Comparison of ENCODE assay signal across 8 cellular contexts in the genomic region with DNA sequence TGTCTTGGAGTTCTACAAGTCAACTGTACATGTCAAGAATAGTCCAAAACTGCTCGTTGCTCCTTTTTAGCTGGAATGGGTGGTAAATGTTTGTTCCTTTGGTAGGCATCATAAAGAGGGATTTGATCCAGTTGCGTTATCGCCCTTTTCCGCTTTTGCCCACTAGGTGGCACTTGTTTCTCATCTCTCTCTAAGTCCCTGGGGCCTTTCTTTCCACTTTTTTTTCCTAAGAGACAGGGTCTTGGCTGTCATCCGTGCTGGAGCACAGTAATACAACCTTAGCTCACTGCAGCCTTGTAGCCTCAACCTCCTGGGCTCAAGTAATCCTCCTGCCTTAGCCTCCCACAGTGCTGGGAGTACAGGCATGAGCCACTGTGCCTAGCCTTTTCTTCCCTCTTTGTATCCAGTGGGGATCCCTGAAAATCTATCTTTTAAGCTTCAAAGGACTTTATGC. TPM values are rescaled to one million over a fixed set of nuclear protein-coding genes. Genes with fewer than 3 reads are reported as not detected.
DNase-seq lines count a peak whose midpoint lies in the region; ATAC-seq and TF ChIP-seq lines count a peak whose summit lies in the region.

No MANE protein-coding gene starts in this region.

- no peak overlapping the region for H3K4ac ChIP-seq in mesenchymal stem cell (ENCODE audit: low read depth in 1 of 2, low read length in 2 of 2)

- DNase-seq in HK-2 (ENCODE audit: unreplicated experiment) (peak; percentile 60), NCI-H748 (lab: John Stamatoyannopoulos, UW; ENCODE audit: unreplicated experiment) (peak; percentile 86), mesenchymal stem cell (peak; percentile 88)
- DNase-seq in activated CD4-positive, alpha-beta T cell treated with anti-CD3 and anti-CD28 coated beads, Interleukin-2, amount 50 U/mL, for 4 hours, result peak; percentile 45 to 55
- DNase-seq in effector memory CD4-positive, alpha-beta T cell, result peak in 2 of 3 donors; percentile 8 to 36
- peak; percentile 34 to 74 for DNase-seq in stimulated activated effector memory CD8-positive, alpha-beta T cell treated with anti-CD3 and anti-CD28 coated beads, Interleukin-12 subunit alpha, Interleukin-12 subunit beta, amount 100 ng/mL, for 72 hours (ENCODE audit: low spot score in 2 of 2)

- H3K4me2 ChIP-seq in mesenchymal stem cell (ENCODE audit: low read length, poor library complexity, severe bottlenecking), result no peak overlapping the region

- no peak overlapping the region for H2BK5ac ChIP-seq in mesenchymal stem cell (ENCODE audit: low read depth, low read length, poor library complexity, severe bottlenecking)

- peak overlapping the region; percentile 4 for H3K9ac ChIP-seq in mesenchymal stem cell (ENCODE audit: low read length)

- H3K36me3 Mint-ChIP-seq in stimulated activated effector memory CD8-positive, alpha-beta T cell treated with anti-CD3 and anti-CD28 coated beads, Interleukin-12 subunit alpha, Interleukin-12 subunit beta, amount 100 ng/mL, for 72 hours, result peaks cover 95% of the 10 kb centered on the region

- no peaks in the 10 kb centered on the region for H3K4me1 ChIP-seq in effector memory CD4-positive, alpha-beta T cell (ENCODE audit: control insufficient read depth, insufficient read depth, low read length, poor library complexity, severe bottlenecking)
- H3K4me1 ChIP-seq in mesenchymal stem cell (ENCODE audit: control insufficient read depth, insufficient read depth, low read depth, low read length), result peaks cover 2% of the 10 kb centered on the region

- no peak overlapping the region for H2AFZ ChIP-seq in mesenchymal stem cell (ENCODE audit: low read depth, low read length)

- H3K9me3 ChIP-seq in effector memory CD4-positive, alpha-beta T cell (ENCODE audit: control insufficient read depth, low read length), result no peaks in the 10 kb centered on the region
- no peaks in the 10 kb centered on the region for H3K9me3 ChIP-seq in mesenchymal stem cell (ENCODE audit: control insufficient read depth, low read length)

- ATAC-seq in stimulated activated effector memory CD8-positive, alpha-beta T cell treated with anti-CD3 and anti-CD28 coated beads, Interleukin-12 subunit alpha, Interleukin-12 subunit beta, amount 100 ng/mL, for 72 hours, result no peak
- no peak for ATAC-seq in GM21381 (IDR thresholded peaks at IDR 0.05; ENCODE audit: unreplicated experiment)

- H3K27ac ChIP-seq in C4-2B (no peak overlapping the region), mesenchymal stem cell (ENCODE audit: low read length, poor library complexity, severe bottlenecking) (no peak overlapping the region)
- no peak overlapping the region for H3K27ac ChIP-seq in effector memory CD4-positive, alpha-beta T cell (ENCODE audit: insufficient read depth, low read length, poor library complexity, severe bottlenecking)

- no peak overlapping the region for H2BK120ac ChIP-seq in mesenchymal stem cell (ENCODE audit: low read depth, low read length)

- peaks cover 9% of the 10 kb centered on the region for H3K79me1 ChIP-seq in mesenchymal stem cell (replicated peaks; ENCODE audit: low read length, poor library complexity, severe bottlenecking)

- H3K27ac Mint-ChIP-seq in stimulated activated effector memory CD8-positive, alpha-beta T cell treated with anti-CD3 and anti-CD28 coated beads, Interleukin-12 subunit alpha, Interleukin-12 subunit beta, amount 100 ng/mL, for 72 hours, result no peak overlapping the region

- no peaks in the 10 kb centered on the region for H3K9me3 Mint-ChIP-seq in stimulated activated effector memory CD8-positive, alpha-beta T cell treated with anti-CD3 and anti-CD28 coated beads, Interleukin-12 subunit alpha, Interleukin-12 subunit beta, amount 100 ng/mL, for 72 hours

- no peaks in the 10 kb centered on the region for H3K27me3 ChIP-seq in effector memory CD4-positive, alpha-beta T cell (replicated peaks; ENCODE audit: control insufficient read depth, insufficient read depth, low read length, poor library complexity, severe bottlenecking)
- no peaks in the 10 kb centered on the region for H3K27me3 ChIP-seq in mesenchymal stem cell (ENCODE audit: control insufficient read depth in 1 of 2, insufficient read depth in 1 of 2, low read length in 2 of 2)

- WGBS in mesenchymal stem cell, result 2% methylated on average over 5 of the region's 5 CpGs

- peak; percentile 95 for TF ChIP-seq CTCF in C4-2B (conservative IDR thresholded peaks at IDR 0.05)

- H2BK12ac ChIP-seq in mesenchymal stem cell (ENCODE audit: low read length in 2 of 2), result no peak overlapping the region

- H3K14ac ChIP-seq in mesenchymal stem cell (ENCODE audit: low read length in 2 of 2), result no peak overlapping the region

- peaks cover 31% of the 10 kb centered on the region for H3K36me3 ChIP-seq in effector memory CD4-positive, alpha-beta T cell (ENCODE audit: control insufficient read depth, insufficient read depth, low read length)
- peaks cover 24 to 84% of the 10 kb centered on the region in 2 experiments for H3K36me3 ChIP-seq in mesenchymal stem cell (ENCODE audit: control insufficient read depth in 1 of 2, insufficient read depth in 2 of 2, low read depth in 1 of 2, low read length in 2 of 2)

- H3K4me3 Mint-ChIP-seq in stimulated activated effector memory CD8-positive, alpha-beta T cell treated with anti-CD3 and anti-CD28 coated beads, Interleukin-12 subunit alpha, Interleukin-12 subunit beta, amount 100 ng/mL, for 72 hours, result no peak overlapping the region

- no peak overlapping the region for H3K18ac ChIP-seq in mesenchymal stem cell (ENCODE audit: low read depth in 1 of 2, low read length in 2 of 2)

- H3K4me3 ChIP-seq in effector memory CD4-positive, alpha-beta T cell (ENCODE audit: insufficient read depth, low read depth, low read length, poor library complexity, severe bottlenecking), result no peak overlapping the region
- no peak overlapping the region for H3K4me3 ChIP-seq in mesenchymal stem cell (ENCODE audit: insufficient read depth in 1 of 2, low read depth in 1 of 2, low read length in 2 of 2)

- H4K91ac ChIP-seq in mesenchymal stem cell (ENCODE audit: low read length), result no peak overlapping the region

- peaks cover 5% of the 10 kb centered on the region for H3K4me1 Mint-ChIP-seq in stimulated activated effector memory CD8-positive, alpha-beta T cell treated with anti-CD3 and anti-CD28 coated beads, Interleukin-12 subunit alpha, Interleukin-12 subunit beta, amount 100 ng/mL, for 72 hours

- no peak overlapping the region for H2BK15ac ChIP-seq in mesenchymal stem cell (ENCODE audit: low read depth, poor library complexity, severe bottlenecking)

- no peak overlapping the region for H2AK5ac ChIP-seq in mesenchymal stem cell (ENCODE audit: low read length, severe bottlenecking)

- H3K23ac ChIP-seq in mesenchymal stem cell (ENCODE audit: low read length in 2 of 2), result no peak overlapping the region

- H4K8ac ChIP-seq in mesenchymal stem cell (ENCODE audit: low read length), result no peak overlapping the region

RNA-seq across cellular contexts. Expression of a gene that starts 20.7 kb away (rescaled TPM):
- 70.7 TPM for polyA plus RNA-seq in mesenchymal stem cell (2013, experiment 1 of 2)
- 68.3 TPM for polyA plus RNA-seq in mesenchymal stem cell (2013, experiment 2 of 2)

RNA-seq across cellular contexts. Expression of a gene that starts 27.3 kb away (rescaled TPM):
- polyA plus RNA-seq in mesenchymal stem cell (2013, experiment 1 of 2), result 27.2 TPM
- polyA plus RNA-seq in mesenchymal stem cell (2013, experiment 2 of 2), result 26.6 TPM

RNA-seq across cellular contexts. Expression of a gene that starts 32.4 kb away (rescaled TPM):
- 10.5 TPM for polyA plus RNA-seq in mesenchymal stem cell (2013, experiment 1 of 2)
- 10.3 TPM for polyA plus RNA-seq in mesenchymal stem cell (2013, experiment 2 of 2)

RNA-seq across cellular contexts. Expression of a gene that starts 32.5 kb away (rescaled TPM):
- 15.2 TPM for polyA plus RNA-seq in mesenchymal stem cell (2013, experiment 1 of 2)
- 12.9 TPM for polyA plus RNA-seq in mesenchymal stem cell (2013, experiment 2 of 2)

RNA-seq across cellular contexts. Expression of a gene that starts 36.5 kb away (rescaled TPM):
- polyA plus RNA-seq in mesenchymal stem cell (2013, experiment 1 of 2), result 0.62 TPM
- polyA plus RNA-seq in mesenchymal stem cell (2013, experiment 2 of 2), result 0.84 TPM

Comparison
In these comparisons a context has a peak if more than half of its experiments do, and no peak if none do; other contexts are left out.
1. DNase-seq: peak in every context shown above with its lines; median percentile 88 in mesenchymal stem cell; 86 in NCI-H748; 60 in HK-2; 54 in stimulated activated effector memory CD8-positive, alpha-beta T cell treated with anti-CD3 and anti-CD28 coated beads, Interleukin-12 subunit alpha, Interleukin-12 subunit beta, amount 100 ng/mL, for 72 hours; 50 in activated CD4-positive, alpha-beta T cell treated with anti-CD3 and anti-CD28 coated beads, Interleukin-2, amount 50 U/mL, for 4 hours; 22 in effector memory CD4-positive, alpha-beta T cell.